ENCODE assay signal across 8 cellular contexts in the genomic region with DNA sequence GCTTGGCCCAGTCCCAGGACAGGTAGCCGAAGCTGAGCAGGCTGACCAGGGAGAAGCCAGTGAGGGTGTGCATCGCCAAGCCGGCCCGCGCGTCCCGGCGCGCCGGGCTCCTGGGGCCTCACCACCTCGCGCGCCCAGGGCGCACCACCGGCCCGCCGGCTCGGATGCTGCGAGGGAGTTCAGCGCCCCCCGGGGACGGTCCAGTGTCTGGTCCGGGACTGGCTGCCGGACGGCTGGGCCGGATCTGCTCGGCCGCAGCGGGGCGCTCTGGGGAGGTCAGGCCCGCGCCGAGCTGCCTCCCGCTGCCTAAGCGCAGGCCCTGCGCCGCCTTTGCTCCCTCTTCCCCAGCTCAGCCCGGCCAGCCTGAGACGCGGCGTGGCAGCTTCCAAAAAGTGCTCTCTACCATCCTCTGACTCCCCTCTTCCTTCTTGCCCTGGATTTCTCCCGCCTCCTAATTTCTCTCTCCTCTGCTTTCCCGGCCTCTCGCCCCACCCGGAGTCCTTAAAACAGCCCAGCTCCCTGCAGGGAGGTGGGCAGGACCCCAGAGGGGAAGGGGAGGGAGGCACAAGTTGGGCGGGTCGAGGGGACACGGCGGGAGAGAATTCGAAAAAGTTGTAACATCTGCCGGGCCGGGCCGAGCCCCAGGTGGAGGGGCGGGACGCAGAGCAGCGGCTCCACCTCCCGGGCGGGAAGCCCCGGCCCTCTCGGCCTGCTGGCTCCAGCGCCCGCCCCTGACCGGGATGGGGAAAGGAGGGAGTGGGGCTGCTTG. TPM values are rescaled to one million over a fixed set of nuclear protein-coding genes. Genes with fewer than 3 reads are reported as not detected.
DNase-seq lines count a peak whose midpoint lies in the region; ATAC-seq and TF ChIP-seq lines count a peak whose summit lies in the region.

A gene (minus strand): TSS at position 605 of the 769 bp plus-strand sequence. CDS start 532 bp downstream, at position 73.

- peaks cover 20 to 48% (median 28%) of the 10 kb centered on the region in 5 donors for H3K27me3 Mint-ChIP-seq in naive thymus-derived CD8-positive, alpha-beta T cell

- no CpG with 5 or more reads among the region's 63 CpGs for WGBS in gastroesophageal sphincter (ENCODE audit: low coverage in 1 of 2), 2 donors

- POLR2A ChIA-PET in RWPE1 (lab: Yijun Ruan, JAX; ENCODE audit: low non-redundant PET): interaction anchor here (0.8 kb wide), 1 partner anchor 37 kb away, joined by 4 read pairs; no protein-coding TSS in a partner anchor
- POLR2A ChIA-PET in naive thymus-derived CD8-positive, alpha-beta T cell (lab: Charles Lee): no interaction called here

- TF ChIP-seq POLR2A in gastroesophageal sphincter (IDR thresholded peaks at IDR 0.05): no peak

- TF ChIP-seq CTCF in RWPE1 (conservative IDR thresholded peaks at IDR 0.05; ENCODE audit: low read depth) (no peak; the same call in 1 of the 2 replicates), gastroesophageal sphincter (IDR thresholded peaks at IDR 0.05) (peak in 2 of 4 experiments; percentile 40 to 53), omental fat pad (IDR thresholded peaks at IDR 0.05) (no peak)

- peaks cover 5 to 13% (median 6%) of the 10 kb centered on the region in 4 donors for H3K4me1 Mint-ChIP-seq in naive thymus-derived CD8-positive, alpha-beta T cell

- DNase-seq in AG20443 (ENCODE audit: low spot score): peak; percentile 86
- DNase-seq in RWPE1 (ENCODE audit: low spot score): peak; percentile 91
- no peak for DNase-seq in omental fat pad (ENCODE audit: low spot score)
- DNase-seq in effector CD4-positive, alpha-beta T cell: no peak
- DNase-seq in naive thymus-derived CD8-positive, alpha-beta T cell: no peak
- DNase-seq in NK-92 (lab: John Stamatoyannopoulos, UW; ENCODE audit: unreplicated experiment): no peak

- H3K36me3 Mint-ChIP-seq in naive thymus-derived CD8-positive, alpha-beta T cell: peaks cover 0 to 2% (median 0%) of the 10 kb centered on the region in 3 donors

- peak; percentile 67 for ATAC-seq in gastroesophageal sphincter
- ATAC-seq in omental fat pad (ENCODE audit: low FRiP score): peak; percentile 71
- no peak for ATAC-seq in HG02798 (IDR thresholded peaks at IDR 0.05; ENCODE audit: poor library complexity, unreplicated experiment)
- ATAC-seq in naive thymus-derived CD8-positive, alpha-beta T cell: no peak

- TF ChIP-seq EP300 in gastroesophageal sphincter (IDR thresholded peaks at IDR 0.05): no peak

- H3K27ac Mint-ChIP-seq in naive thymus-derived CD8-positive, alpha-beta T cell: no peak within 1 kb of the TSS

- no peaks in the 10 kb centered on the region for H3K9me3 Mint-ChIP-seq in naive thymus-derived CD8-positive, alpha-beta T cell

- no peaks in the 10 kb centered on the region for H3K9me3 ChIP-seq in gastroesophageal sphincter

- H3K27ac ChIP-seq in RWPE1 (peak within 1 kb of the TSS; percentile 69), gastroesophageal sphincter (peak within 1 kb of the TSS in 3 of 4 donors; percentile 78 to 85 (median 80))

- peaks cover 0 to 69% (median 21%) of the 10 kb centered on the region in 3 donors for H3K4me1 ChIP-seq in gastroesophageal sphincter

- H3K4me3 ChIP-seq in gastroesophageal sphincter: peak within 1 kb of the TSS; percentile 18 to 49

- H3K4me3 Mint-ChIP-seq in naive thymus-derived CD8-positive, alpha-beta T cell: peak within 1 kb of the TSS in 4 of 10 donors; percentile 14 to 29 (median 22)

- CTCF ChIA-PET in RWPE1 (lab: Yijun Ruan, JAX): interaction anchor here (0.6 to 1.3 kb wide), 13 partner anchors 15 to 859 kb away, joined by 3 to 8 read pairs (median 3); no protein-coding TSS in a partner anchor

- peaks cover 0 to 7% of the 10 kb centered on the region in 2 donors for H3K36me3 ChIP-seq in gastroesophageal sphincter

- peaks cover 33% of the 10 kb centered on the region for H3K27me3 ChIP-seq in gastroesophageal sphincter

RNA-seq across cellular contexts. Expression of the gene that starts here (rescaled TPM):
- total RNA-seq in gastroesophageal sphincter (10 to 100 TPM in 1 of 4 donors, 1 to 10 TPM in 3; 3.1 to 11.6 (median 6.8) TPM), omental fat pad (10 to 100 TPM in 1 of 4 donors, 1 to 10 TPM in 2, under 1 TPM in 1; 0.69 to 43.1 (median 3.6) TPM)
- total RNA-seq in naive thymus-derived CD8-positive, alpha-beta T cell: not detected
- polyA plus RNA-seq in naive thymus-derived CD8-positive, alpha-beta T cell: not detected

Comparison
In these comparisons a context has a peak if more than half of its experiments do, and no peak if none do; other contexts are left out.
1. DNase-seq: peak in AG20443 (single experiment) and RWPE1 (single experiment); none in omental fat pad (single experiment), effector CD4-positive, alpha-beta T cell (single experiment), naive thymus-derived CD8-positive, alpha-beta T cell (0 of 10) and NK-92 (single experiment).
2. ATAC-seq: peak in gastroesophageal sphincter (single experiment) and omental fat pad (single experiment); none in HG02798 (single experiment) and naive thymus-derived CD8-positive, alpha-beta T cell (0 of 2).